23 cellular contexts compared by ENCODE assay signal in the genomic region with DNA sequence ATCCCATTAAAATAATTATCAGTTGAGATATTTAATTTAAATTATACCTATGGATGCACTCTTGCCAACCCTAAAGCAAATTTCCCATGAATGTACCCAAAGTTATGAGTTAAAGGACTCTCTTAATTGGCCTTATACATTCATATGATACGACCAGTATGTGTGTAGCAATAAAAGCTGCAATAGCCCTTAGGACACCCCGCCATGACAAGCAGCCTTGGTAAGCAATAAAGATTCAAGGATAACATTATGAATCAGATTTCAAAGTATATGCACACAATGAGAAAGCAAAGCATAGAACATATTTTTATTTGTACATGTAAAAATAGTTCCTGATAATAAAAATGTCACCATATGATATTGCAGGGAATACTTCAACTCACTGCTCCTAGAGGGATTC.
DNase-seq lines count a peak whose midpoint lies in the region; TF ChIP-seq lines count a peak whose summit lies in the region.
"Had no signal": no experiment of that assay in that cellular context is flagged by ENCODE, and none has a peak within 500 bp of the region (broad histone marks: within the 10 kb centered on the region; RNA-seq: fewer than 3 reads in every experiment).

No MANE protein-coding gene starts in this region.

- H2AFZ ChIP-seq in neuronal stem cell (ENCODE audit: low read length), result no peak overlapping the region
- H2AFZ ChIP-seq: GM23248 had no signal

- H2BK5ac ChIP-seq in neuronal stem cell (ENCODE audit: low read length), result no peak overlapping the region

- no peak overlapping the region for H3K4me2 ChIP-seq in neuronal stem cell (ENCODE audit: insufficient read depth, low read length, poor library complexity, severe bottlenecking)
- H3K4me2 ChIP-seq: A549 had no signal

- H3K4me1 Mint-ChIP-seq in nephron, result no peaks in the 10 kb centered on the region
- H3K4me1 Mint-ChIP-seq: CD4-positive, alpha-beta memory T cell had no signal

- no peaks in the 10 kb centered on the region for H3K9me3 Mint-ChIP-seq in nephron

- H3K27ac ChIP-seq in neuronal stem cell (replicated peaks; ENCODE audit: low read length), result no peak overlapping the region
- H3K27ac ChIP-seq: A549, GM23248 had no signal

- H3K36me3 Mint-ChIP-seq in nephron (ENCODE audit: low read depth), result no peaks in the 10 kb centered on the region
- H3K36me3 Mint-ChIP-seq: CD4-positive, alpha-beta memory T cell had no signal

- no peak overlapping the region for H4K91ac ChIP-seq in neuronal stem cell (ENCODE audit: low read depth, low read length, poor library complexity)

- peak overlapping the region in 2 of 3 experiments; percentile 35 to 77 for H3K27ac Mint-ChIP-seq in nephron
- H3K27ac Mint-ChIP-seq: CD4-positive, alpha-beta memory T cell had no signal

- no peaks in the 10 kb centered on the region for H3K27me3 Mint-ChIP-seq in nephron (ENCODE audit: low read depth)
- H3K27me3 Mint-ChIP-seq: CD4-positive, alpha-beta memory T cell had no signal

- no peak for TF ChIP-seq CTCF in LNCaP clone FGC (IDR thresholded peaks at IDR 0.05; ENCODE audit: control insufficient read depth, extremely low read depth, insufficient read depth)
- no peak for TF ChIP-seq CTCF in nephron (IDR thresholded peaks at IDR 0.05; ENCODE audit: unreplicated experiment in 3 of 3)

- no peak overlapping the region for H2BK15ac ChIP-seq in neuronal stem cell (ENCODE audit: low read length)

- H3K14ac ChIP-seq in neuronal stem cell (ENCODE audit: low read length), result no peak overlapping the region

- WGBS in neuronal stem cell (ENCODE audit: extremely low coverage in 2 of 2, insufficient read length in 2 of 2, insufficient replicate concordance in 1 of 2), 2 donors, result no CpG with 5 or more reads among the region's 2 CpGs

- no peak overlapping the region for H2AK5ac ChIP-seq in neuronal stem cell (ENCODE audit: low read depth, low read length)

- peak; percentile 64 for DNase-seq in LNCaP clone FGC (ENCODE audit: low read depth)
- DNase-seq in NCI-H526 treated with DMSO at 0.1 percent for 48 hours (lab: John Stamatoyannopoulos, UW), result peak; percentile 68
- DNase-seq in T1000 (lab: John Stamatoyannopoulos, UW), result peak; percentile 9
- no peak for DNase-seq in NCI-H128 (lab: John Stamatoyannopoulos, UW; ENCODE audit: unreplicated experiment)
- DNase-seq in neuronal stem cell (ENCODE audit: low spot score), result no peak
- no peak for DNase-seq in cortex of kidney (lab: John Stamatoyannopoulos, UW)
- DNase-seq: 8988T; ACHN; AML-193; C1 segment of cervical spinal cord; Calu3; CD4-positive, alpha-beta memory T cell; COR-L47; DMS153; DMS79; EL; GDM1; GM23248; H7; HCEC 1CT had no signal

- no peak overlapping the region for H2BK120ac ChIP-seq in neuronal stem cell (ENCODE audit: low read depth, low read length)

- H3K23ac ChIP-seq in neuronal stem cell (ENCODE audit: low read depth, low read length, poor library complexity), result no peak overlapping the region

- H3K36me3 ChIP-seq in neuronal stem cell (replicated peaks in 1 of 2; ENCODE audit: control insufficient read depth in 2 of 2, insufficient read depth in 2 of 2, low read length in 2 of 2), result no peaks in the 10 kb centered on the region

- no peaks in the 10 kb centered on the region for H3K4me1 ChIP-seq in neuronal stem cell (ENCODE audit: control insufficient read depth in 2 of 2, insufficient read depth in 1 of 2, low read depth in 1 of 2, low read length in 2 of 2)
- H3K4me1 ChIP-seq: A549 had no signal

- H3K4me3 ChIP-seq in LNCaP clone FGC (ENCODE audit: low read depth, low read length) (no peak overlapping the region), neuronal stem cell (ENCODE audit: low read length in 2 of 2) (no peak overlapping the region)
- H3K4me3 ChIP-seq: A549, GM12878, GM23248 had no signal

- no peak overlapping the region for H3K4me3 Mint-ChIP-seq in nephron
- H3K4me3 Mint-ChIP-seq: CD4-positive, alpha-beta memory T cell had no signal

- no peak overlapping the region for H2BK12ac ChIP-seq in neuronal stem cell (ENCODE audit: low read length)

- H3K79me1 ChIP-seq in neuronal stem cell (ENCODE audit: low read depth, low read length), result no peaks in the 10 kb centered on the region

- no peak overlapping the region for H3K9ac ChIP-seq in neuronal stem cell (ENCODE audit: low read depth, low read length, poor library complexity)
- H3K9ac ChIP-seq: GM23248 had no signal

- H3K18ac ChIP-seq in neuronal stem cell (ENCODE audit: low read length), result no peak overlapping the region

- H3K9me3 ChIP-seq in neuronal stem cell (replicated peaks in 1 of 2; ENCODE audit: control insufficient read depth in 2 of 2, insufficient read depth in 1 of 2, low read depth in 1 of 2, low read length in 2 of 2), result no peaks in the 10 kb centered on the region
- H3K9me3 ChIP-seq: A549 had no signal

- no peak overlapping the region for H3K4ac ChIP-seq in neuronal stem cell (ENCODE audit: low read length)

- H3K27me3 ChIP-seq in neuronal stem cell (ENCODE audit: control insufficient read depth in 3 of 3, insufficient read depth in 3 of 3, low read depth in 1 of 3, low read length in 3 of 3), result no peaks in the 10 kb centered on the region

- no peak overlapping the region for H4K8ac ChIP-seq in neuronal stem cell (ENCODE audit: low read depth, low read length)

Comparison
In these comparisons a context has a peak if more than half of its experiments do, and no peak if none do; other contexts are left out.
1. DNase-seq: peak in LNCaP clone FGC (single experiment), NCI-H526 treated with DMSO at 0.1 percent for 48 hours (single experiment) and T1000 (single experiment); none in NCI-H128 (single experiment), neuronal stem cell (single experiment) and cortex of kidney (single experiment).